ENCODE assay signal across 21 cellular contexts in genomic region chr11:116829525-116830183, GRCh38. TPM values are rescaled to one million over a fixed set of nuclear protein-coding genes. Genes with fewer than 3 reads are reported as not detected.
A peak's percentile ranks its signal among the peaks of the same experiment; 100 is the strongest.
DNase-seq lines count a peak whose midpoint lies in the region; ATAC-seq, FAIRE-seq and TF ChIP-seq lines count a peak whose summit lies in the region.
"Had no signal": no experiment of that assay in that cellular context is flagged by ENCODE, and none has a peak within 500 bp of the region (broad histone marks: within the 10 kb centered on the region; RNA-seq: fewer than 3 reads in every experiment).

Gene APOC3 (plus strand): TSS chr11:116829907. CDS start chr11:116830583, 676 bp downstream.

- no peak within 1 kb of the TSS for H3K27ac Mint-ChIP-seq in activated T-helper 2 cell treated with anti-CD3 and anti-CD28 coated beads, Interferon-gamma antibody, Interleukin-2, Interleukin-4, amounts not matched to agents 10 μg/mL and 5 μg/mL and 100 μg/mL, durations not matched to agents 14 hours and 24 hours and 36 hours

- no peak within 1 kb of the TSS for H2BK12ac ChIP-seq in H1 (ENCODE audit: low read depth, low read length)

- no peak within 1 kb of the TSS for H2BK120ac ChIP-seq in H1 (replicated peaks; ENCODE audit: low read depth, low read length)

- no peaks in the 10 kb centered on the region for H3K27me3 Mint-ChIP-seq in activated T-helper 2 cell treated with anti-CD3 and anti-CD28 coated beads, Interferon-gamma antibody, Interleukin-2, Interleukin-4, amounts not matched to agents 10 μg/mL and 5 μg/mL and 100 μg/mL, durations not matched to agents 14 hours and 24 hours and 36 hours (ENCODE audit: low read depth)
- no peaks in the 10 kb centered on the region for H3K27me3 Mint-ChIP-seq in activated T-cell treated with anti-CD3 and anti-CD28 coated beads, Interleukin-2, amount 50 U/mL, for 4 hours (ENCODE audit: low read depth)

- no peak within 1 kb of the TSS for H2BK5ac ChIP-seq in H1 (ENCODE audit: low read depth, low read length)

- 85% methylated on average over 6 of the region's 9 CpGs; no CpG with 5 or more reads in 1 of the 2 experiments for WGBS in H1 (ENCODE audit: extremely low coverage in 1 of 2, insufficient coverage in 1 of 2, insufficient read length in 1 of 2, insufficient replicate concordance in 2 of 2, low coverage in 1 of 2, low lambda C conversion rate in 2 of 2, missing lambda C conversion rate in 1 of 2), 2 experiments

- no peaks in the 10 kb centered on the region for H3K27me3 ChIP-seq in BLaER1
- no peaks in the 10 kb centered on the region; a peak in 1 of 7 replicates for H3K27me3 ChIP-seq in H1 (replicated peaks in 1 of 4; ENCODE audit: control insufficient read depth in 3 of 4, extremely low read depth in 1 of 4, insufficient read depth in 3 of 4, low read length in 3 of 4)
- H3K27me3 ChIP-seq: heart right ventricle had no signal

- H2BK15ac ChIP-seq in H1 (ENCODE audit: low read length) = no peak within 1 kb of the TSS

- H3K36me3 Mint-ChIP-seq in activated T-helper 2 cell treated with anti-CD3 and anti-CD28 coated beads, Interferon-gamma antibody, Interleukin-2, Interleukin-4, amounts not matched to agents 10 μg/mL and 5 μg/mL and 100 μg/mL, durations not matched to agents 14 hours and 24 hours and 36 hours (ENCODE audit: low read depth) = no peaks in the 10 kb centered on the region
- no peaks in the 10 kb centered on the region for H3K36me3 Mint-ChIP-seq in activated T-cell treated with anti-CD3 and anti-CD28 coated beads, Interleukin-2, amount 50 U/mL, for 4 hours (ENCODE audit: insufficient read depth)

- TF ChIP-seq POLR2A in H1 (IDR thresholded peaks at IDR 0.05; ENCODE audit: control extremely low read depth in 1 of 2, low read depth in 2 of 2, low read length in 2 of 2) = no peak

- H3K36me3 ChIP-seq in BLaER1 (no peaks in the 10 kb centered on the region), H1 (ENCODE audit: control insufficient read depth in 2 of 4, insufficient read depth in 4 of 4, low read length in 3 of 4) (no peaks in the 10 kb centered on the region), mucosa of descending colon (ENCODE audit: low read depth) (no peaks in the 10 kb centered on the region)
- H3K36me3 ChIP-seq: heart right ventricle had no signal

- no peak within 1 kb of the TSS for H3K18ac ChIP-seq in H1 (ENCODE audit: extremely low read depth, low read length)

- no peak for TF ChIP-seq RAD21 in H1 (IDR thresholded peaks at IDR 0.05 in 1 of 2, conservative IDR thresholded peaks at IDR 0.05 in 1 of 2; ENCODE audit: low read depth in 2 of 2, low read length in 2 of 2)

- no peak within 1 kb of the TSS for H2BK20ac ChIP-seq in H1 (ENCODE audit: low read length)

- POLR2A ChIA-PET in H1 (lab: Charles Lee; ENCODE audit: partially characterized antibody) = interaction anchor here (0.7 to 1.1 kb wide), 3 partner anchors 9 to 56 kb away, joined by 3 read pairs; no protein-coding TSS in a partner anchor

- peak within 1 kb of the TSS; percentile 41; the same call in 1 of the 2 replicates for H3K27ac ChIP-seq in BLaER1
- H3K27ac ChIP-seq in H1 (ENCODE audit: low read depth, low read length) = no peak within 1 kb of the TSS
- H3K27ac ChIP-seq: heart right ventricle had no signal

- ATAC-seq in mucosa of descending colon (peak; percentile 14), HG03108 (IDR thresholded peaks at IDR 0.05; ENCODE audit: unreplicated experiment) (no peak)
- no peak for ATAC-seq in activated T-cell treated with anti-CD3 and anti-CD28 coated beads, Interleukin-2, amount 50 U/mL, for 4 hours
- ATAC-seq: activated CD4-positive, CD25-positive, alpha-beta regulatory T cell treated with anti-CD3 and anti-CD28 coated beads, Interleukin-2, amount 50 U/mL, for 24 hours; esophagus mucosa had no signal

- DNase-seq in NCI-H69 (lab: John Stamatoyannopoulos, UW) (peak; percentile 16), H1 (ENCODE audit: low read depth in 1 of 2, low spot score in 2 of 2) (no peak), mucosa of descending colon (no peak), T-helper 9 cell (no peak)
- DNase-seq in activated T-helper 2 cell treated with anti-CD3 and anti-CD28 coated beads, Interferon-gamma antibody, Interleukin-2, Interleukin-4, amounts not matched to agents 10 μg/mL and 5 μg/mL and 100 μg/mL, durations not matched to agents 14 hours and 24 hours and 36 hours (ENCODE audit: low spot score) = no peak
- DNase-seq in activated T-cell treated with anti-CD3 and anti-CD28 coated beads, Interleukin-2, amount 50 U/mL, for 4 hours = no peak
- DNase-seq: caudate nucleus; DND-41; GOT3; heart right ventricle; NCI-H526 treated with DMSO at 0.1 percent for 48 hours; stimulated activated CD4-positive, alpha-beta T cell treated with anti-CD3 and anti-CD28 coated beads, Interleukin-2, amount 100 ng/mL, for 24 hours had no signal

- H4K91ac ChIP-seq in H1 (replicated peaks; ENCODE audit: insufficient read length, low read length) = no peak within 1 kb of the TSS

- intact Hi-C loops in mucosa of descending colon (cut with DNase I, micrococcal nuclease) = no loop called here
- intact Hi-C loops in activated T-helper 2 cell treated with anti-CD3 and anti-CD28 coated beads, Interferon-gamma antibody, Interleukin-2, Interleukin-4, amounts not matched to agents 10 μg/mL and 5 μg/mL and 100 μg/mL, durations not matched to agents 14 hours and 24 hours and 36 hours (cut with micrococcal nuclease) = no loop called here

- H4K20me1 ChIP-seq in BLaER1 (no peaks in the 10 kb centered on the region), H1 (replicated peaks in 1 of 2; ENCODE audit: control insufficient read depth in 1 of 2, insufficient read depth in 2 of 2, low read length in 2 of 2) (no peaks in the 10 kb centered on the region)

- H3K4me3 ChIP-seq in BLaER1 (no peak within 1 kb of the TSS), H1 (ENCODE audit: extremely low read depth in 1 of 4, insufficient read depth in 2 of 4, low read depth in 3 of 4, low read length in 4 of 4) (no peak within 1 kb of the TSS), mucosa of descending colon (no peak within 1 kb of the TSS)
- H3K4me3 ChIP-seq: heart right ventricle had no signal

- no peak within 1 kb of the TSS for H4K5ac ChIP-seq in H1 (ENCODE audit: insufficient read length, low read depth, low read length)

- no peak for TF ChIP-seq EP300 in H1 (IDR thresholded peaks at IDR 0.05; ENCODE audit: borderline replicate concordance in 1 of 2, low read depth in 2 of 2, low read length in 2 of 2)

- no peak within 1 kb of the TSS for H3K56ac ChIP-seq in H1 (replicated peaks; ENCODE audit: insufficient read length, low read depth, low read length)

- H2AFZ ChIP-seq in H1 (ENCODE audit: low read length) = no peak within 1 kb of the TSS

- peak within 1 kb of the TSS; percentile 59 for H4K8ac ChIP-seq in H1 (ENCODE audit: extremely low read depth, insufficient read depth, low read length)

- FAIRE-seq in H1 (lab: Jason Lieb, UNC) = no peak
- FAIRE-seq: GM18507, islet of Langerhans, urothelium cell line had no signal

- H3K4me3 Mint-ChIP-seq in activated T-helper 2 cell treated with anti-CD3 and anti-CD28 coated beads, Interferon-gamma antibody, Interleukin-2, Interleukin-4, amounts not matched to agents 10 μg/mL and 5 μg/mL and 100 μg/mL, durations not matched to agents 14 hours and 24 hours and 36 hours (ENCODE audit: low read depth) = no peak within 1 kb of the TSS
- H3K4me3 Mint-ChIP-seq in activated T-cell treated with anti-CD3 and anti-CD28 coated beads, Interleukin-2, amount 50 U/mL, for 4 hours = no peak within 1 kb of the TSS

- no peaks in the 10 kb centered on the region for H3K9me3 Mint-ChIP-seq in activated T-helper 2 cell treated with anti-CD3 and anti-CD28 coated beads, Interferon-gamma antibody, Interleukin-2, Interleukin-4, amounts not matched to agents 10 μg/mL and 5 μg/mL and 100 μg/mL, durations not matched to agents 14 hours and 24 hours and 36 hours
- H3K9me3 Mint-ChIP-seq in activated T-cell treated with anti-CD3 and anti-CD28 coated beads, Interleukin-2, amount 50 U/mL, for 4 hours = no peaks in the 10 kb centered on the region

- no peak within 1 kb of the TSS for H3K14ac ChIP-seq in H1 (ENCODE audit: insufficient read length)

- no peak for TF ChIP-seq CTCF in H1 (IDR thresholded peaks at IDR 0.05; ENCODE audit: control extremely low read depth in 1 of 3, insufficient read depth in 1 of 3, low read depth in 1 of 3, low read length in 3 of 3)
- no peak for TF ChIP-seq CTCF in mucosa of descending colon (IDR thresholded peaks at IDR 0.05)

- H3K79me1 ChIP-seq in H1 (ENCODE audit: low read depth, low read length) = no peaks in the 10 kb centered on the region

- CTCF ChIA-PET in H1 (lab: Charles Lee; ENCODE audit: partially characterized antibody) = interaction anchor here (0.6 to 12.2 kb wide), 6 partner anchors 9 to 351 kb away, joined by 3 to 237 read pairs (median 3); partner anchors contain the start of genes APOA5 and ZPR1

- H3K23ac ChIP-seq in H1 (ENCODE audit: insufficient read length) = no peak within 1 kb of the TSS

- H3K4me1 ChIP-seq in BLaER1 (peaks cover 23% of the 10 kb centered on the region), H1 (replicated peaks in 1 of 4; ENCODE audit: control insufficient read depth in 3 of 4, insufficient read depth in 4 of 4, low read length in 3 of 4) (peaks cover 0 to under 1% (median under 1%) of the 10 kb centered on the region in 4 experiments; a peak in 1 of 7 replicates), mucosa of descending colon (ENCODE audit: low read depth) (no peaks in the 10 kb centered on the region)

- H3K4me1 Mint-ChIP-seq in activated T-helper 2 cell treated with anti-CD3 and anti-CD28 coated beads, Interferon-gamma antibody, Interleukin-2, Interleukin-4, amounts not matched to agents 10 μg/mL and 5 μg/mL and 100 μg/mL, durations not matched to agents 14 hours and 24 hours and 36 hours (ENCODE audit: low read depth) = no peaks in the 10 kb centered on the region
- peaks cover under 1% of the 10 kb centered on the region for H3K4me1 Mint-ChIP-seq in activated T-cell treated with anti-CD3 and anti-CD28 coated beads, Interleukin-2, amount 50 U/mL, for 4 hours (ENCODE audit: low read depth)

- H2AK5ac ChIP-seq in H1 (ENCODE audit: low read depth, low read length) = no peak within 1 kb of the TSS

- H3K9me3 ChIP-seq in BLaER1 = no peaks in the 10 kb centered on the region
- H3K9me3 ChIP-seq in H1 (ENCODE audit: insufficient read depth in 2 of 2, low read depth in 1 of 2, low read length in 1 of 2) = no peaks in the 10 kb centered on the region; a peak in 1 of 4 replicates
- H3K9me3 ChIP-seq in mucosa of descending colon = no peaks in the 10 kb centered on the region
- H3K9me3 ChIP-seq: heart right ventricle had no signal

- H3K23me2 ChIP-seq in H1 (ENCODE audit: low read depth, low read length) = no peaks in the 10 kb centered on the region

- no peak within 1 kb of the TSS for H3K4ac ChIP-seq in H1 (replicated peaks; ENCODE audit: insufficient read length, low read depth, low read length)

- H3K9ac ChIP-seq in BLaER1 (0 out of 2 replicates have a peak within 1 kb of the TSS, but pooled peaks have one; percentile 45), H1 (replicated peaks in 1 of 4; ENCODE audit: extremely low read depth in 1 of 4, low read depth in 3 of 4, low read length in 3 of 4) (no peak within 1 kb of the TSS)

- H3K79me2 ChIP-seq in H1 (ENCODE audit: control insufficient read depth in 1 of 2, insufficient read depth in 2 of 2, low read length in 2 of 2) = no peaks in the 10 kb centered on the region

- H3K4me2 ChIP-seq in BLaER1 = peak within 1 kb of the TSS; percentile 75
- H3K4me2 ChIP-seq in H1 (ENCODE audit: insufficient read depth in 1 of 2, low read depth in 2 of 2, low read length in 2 of 2) = no peak within 1 kb of the TSS

RNA-seq across cellular contexts. Expression of gene APOC3, which starts in this region (rescaled TPM):
- total RNA-seq in H1 (2021; fragmentation: NEBNext Ultra II Directional; extraction: Animal tissue kit (Norgen Biotek cat#: 25700)) = not detected in 2 replicates
- not detected in 2 replicates for polyA plus RNA-seq in H1 (2011; rRNA removed)
- not detected for polyA plus RNA-seq in H1 (2011; cell fraction: cytosol; rRNA removed)
- not detected for polyA plus RNA-seq in H1 (2011; cell fraction: nucleus; rRNA removed)
- polyA plus RNA-seq in H1 (2012, experiment 1 of 2) = not detected in 4 replicates
- polyA plus RNA-seq in H1 (2012, experiment 2 of 2) = not detected
- not detected for polyA plus RNA-seq in H1 (2013, experiment 1 of 2)
- polyA plus RNA-seq in H1 (2013, experiment 2 of 2) = not detected
- not detected in 2 replicates for polyA minus RNA-seq in H1 (2011; rRNA and poly(A)+ RNA removed)
- not detected for polyA minus RNA-seq in H1 (2011; cell fraction: cytosol; rRNA and poly(A)+ RNA removed)
- not detected for polyA minus RNA-seq in H1 (2011; cell fraction: nucleus; rRNA and poly(A)+ RNA removed)
- under 1 TPM in 1 of 3 donors, not detected in 2; 0.60 TPM for total RNA-seq in mucosa of descending colon
- total RNA-seq in activated T-helper 2 cell treated with anti-CD3 and anti-CD28 coated beads, Interferon-gamma antibody, Interleukin-2, Interleukin-4, amounts not matched to agents 10 μg/mL and 5 μg/mL and 100 μg/mL, durations not matched to agents 14 hours and 24 hours and 36 hours = not detected in 2 replicates
- 1 to 10 TPM in 2 of 3 donors, under 1 TPM in 1; 0.82 to 4.0 (median 2.0) TPM for total RNA-seq in activated T-cell treated with anti-CD3 and anti-CD28 coated beads, Interleukin-2, amount 50 U/mL, for 4 hours
- total RNA-seq: T-helper 2 cell treated with Interferon-gamma antibody and Interleukin-4, amounts not matched to agents 100 ng/mL and 5 ng/mL, for 36 hours had no signal
- polyA plus RNA-seq: neural cell had no signal

Comparison
In these comparisons a context has a peak if more than half of its experiments do, and no peak if none do; other contexts are left out.
1. Peak in ATAC-seq in mucosa of descending colon; RNA of the gene not detected or under 1 TPM.